In genomic region chr1:231415018-231415583, GRCh38 we compare ENCODE assay signal across 31 cellular contexts. TPM values are rescaled to one million over a fixed set of nuclear protein-coding genes. Genes with fewer than 3 reads are reported as not detected.
DNase-seq lines count a peak whose midpoint lies in the region; FAIRE-seq and TF ChIP-seq lines count a peak whose summit lies in the region.
"Had no signal": no experiment of that assay in that cellular context is flagged by ENCODE, and none has a peak within 500 bp of the region (broad histone marks: within the 10 kb centered on the region; RNA-seq: fewer than 3 reads in every experiment).

No MANE protein-coding gene starts in this region.

- intact Hi-C loops in cardiac septum (cut with DNase I) (loop anchor here (5.0 kb wide), 1 partner anchor 33 kb away; no protein-coding TSS in a partner anchor), ascending aorta (cut with DNase I) (no loop called here), posterior cingulate gyrus (cut with DNase I) (no loop called here)

- H3K4me3 Mint-ChIP-seq in nephron progenitor cell = peak overlapping the region; percentile 7
- H3K4me3 Mint-ChIP-seq: stimulated activated naive CD8-positive, alpha-beta T cell treated with anti-CD3 and anti-CD28 coated beads, Interleukin-15, Interleukin-2, amounts not matched to agents 100 ng/mL and 50 ng/mL, for 24 hours had no signal

- no peak overlapping the region for H3K4me3 ChIP-seq in right atrium auricular region
- no peak overlapping the region for H3K4me3 ChIP-seq in ascending aorta
- H3K4me3 ChIP-seq: GM23248, hepatocyte, ovary, spleen, testis had no signal

- H3K27ac ChIP-seq in right atrium auricular region (peak overlapping the region; percentile 18 to 53), ascending aorta (peak overlapping the region; percentile 54 to 55)
- H3K27ac ChIP-seq: GM23248, hepatocyte, ovary, spleen had no signal

- H3K27me3 ChIP-seq in right atrium auricular region (no peaks in the 10 kb centered on the region), ascending aorta (no peaks in the 10 kb centered on the region)
- H3K27me3 ChIP-seq: esophagus squamous epithelium, hepatocyte, ovary, spleen, testis had no signal

- no peaks in the 10 kb centered on the region for H3K9me3 Mint-ChIP-seq in nephron progenitor cell
- H3K9me3 Mint-ChIP-seq: central memory CD8-positive, alpha-beta T cell; stimulated activated naive CD8-positive, alpha-beta T cell treated with anti-CD3 and anti-CD28 coated beads, Interleukin-15, Interleukin-2, amounts not matched to agents 100 ng/mL and 50 ng/mL, for 24 hours had no signal

- TF ChIP-seq CTCF in right atrium auricular region (IDR thresholded peaks at IDR 0.05) (no peak), ascending aorta (IDR thresholded peaks at IDR 0.05) (no peak), nephron progenitor cell (IDR thresholded peaks at IDR 0.05) (no peak), D721Med (IDR thresholded peaks at IDR 0.05; ENCODE audit: insufficient read depth, missing control alignments) (no peak)

- H3K27me3 Mint-ChIP-seq in nephron progenitor cell (ENCODE audit: low read depth, poor library complexity) = no peaks in the 10 kb centered on the region
- H3K27me3 Mint-ChIP-seq: central memory CD8-positive, alpha-beta T cell; stimulated activated naive CD8-positive, alpha-beta T cell treated with anti-CD3 and anti-CD28 coated beads, Interleukin-15, Interleukin-2, amounts not matched to agents 100 ng/mL and 50 ng/mL, for 24 hours had no signal

- H3K4me1 Mint-ChIP-seq in nephron progenitor cell = peaks cover 69% of the 10 kb centered on the region

- peaks cover 31% of the 10 kb centered on the region for H3K36me3 Mint-ChIP-seq in nephron progenitor cell (ENCODE audit: low read depth)

- H3K4me1 ChIP-seq in right atrium auricular region = peaks cover 0 to 77% of the 10 kb centered on the region in 2 donors
- peaks cover 2 to 21% of the 10 kb centered on the region in 2 donors for H3K4me1 ChIP-seq in ascending aorta

- FAIRE-seq in D721Med (lab: Jason Lieb, UNC) = no peak
- FAIRE-seq: urothelium cell line had no signal

- H3K36me3 ChIP-seq in right atrium auricular region (peaks cover 4% of the 10 kb centered on the region), ascending aorta (no peaks in the 10 kb centered on the region)
- H3K36me3 ChIP-seq: ovary had no signal

- DNase-seq in right atrium auricular region (ENCODE audit: low spot score) (no peak), cardiac septum (ENCODE audit: low spot score) (no peak), ascending aorta (ENCODE audit: low spot score in 2 of 2) (no peak), nephron progenitor cell (no peak), NCI-H2029 treated with DMSO at 0.1 percent for 48 hours (lab: John Stamatoyannopoulos, UW) (no peak), D721Med (ENCODE audit: insufficient read length, low spot score) (no peak), posterior cingulate gyrus (no peak)
- DNase-seq: activated CD4-positive, alpha-beta T cell treated with anti-CD3 and anti-CD28 coated beads, Interleukin-2, amount 50 U/mL, for 48 hours; activated gamma-delta T cell treated with Interleukin-2 at 50 U/mL for 16 hours; activated T-cell treated with anti-CD3 and anti-CD28 coated beads, Interleukin-2, amount 50 U/mL, for 48 hours; COR-L47; dermis blood vessel endothelial cell; esophagus squamous epithelium; foreskin melanocyte; GF-D8; GM23248; NCI-H1092 treated with DMSO at 0.1 percent for 48 hours; NCI-H1694 treated with DMSO at 0.1 percent for 48 hours; NCI-H524 treated with DMSO at 0.1 percent for 48 hours; OCI-M1; ovary; retina; SK-N-SH; spleen; stimulated activated CD4-positive, alpha-beta T cell treated with anti-CD3 and anti-CD28 coated beads, Interleukin-2, amount 100 ng/mL, for 24 hours; T-helper 2 cell; testis had no signal

- H3K27ac Mint-ChIP-seq in nephron progenitor cell = peak overlapping the region; percentile 20
- H3K27ac Mint-ChIP-seq: stimulated activated naive CD8-positive, alpha-beta T cell treated with anti-CD3 and anti-CD28 coated beads, Interleukin-15, Interleukin-2, amounts not matched to agents 100 ng/mL and 50 ng/mL, for 24 hours had no signal

- H3K9me3 ChIP-seq in right atrium auricular region (no peaks in the 10 kb centered on the region), ascending aorta (no peaks in the 10 kb centered on the region)
- H3K9me3 ChIP-seq: esophagus squamous epithelium, ovary, SK-N-SH, spleen, testis had no signal

RNA-seq across cellular contexts. Expression of gene EGLN1, which starts 7.0 kb away (rescaled TPM):
- total RNA-seq in right atrium auricular region (10 to 100 TPM; 57.9 to 76.7 TPM), cardiac septum (47.5 TPM), ascending aorta (47.8 TPM)
